Comparison of ENCODE assay signal across 3 cellular contexts in the genomic region with DNA sequence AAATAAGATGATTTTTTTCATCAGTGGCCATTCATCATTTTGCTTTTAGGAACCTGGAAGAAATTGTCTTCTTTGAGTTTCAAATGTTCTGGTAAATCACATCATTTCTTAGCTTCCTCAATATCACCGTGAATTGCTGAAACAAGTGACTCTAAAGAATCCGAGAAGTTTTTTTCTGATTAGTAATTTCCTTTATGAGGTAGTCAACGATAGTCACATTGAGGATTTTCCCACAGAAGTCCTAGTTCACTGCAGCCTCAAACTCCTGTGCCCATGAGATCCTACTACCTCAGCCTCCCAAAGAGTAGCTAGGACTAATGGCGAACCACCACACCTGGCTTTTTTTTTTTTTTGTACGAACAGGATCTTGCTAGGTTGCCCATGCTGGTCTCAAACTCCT.
TF ChIP-seq lines count a peak whose summit lies in the region.

No MANE protein-coding gene starts in this region.

TF ChIP-seq in SK-N-SH, 30 proteins besides CTCF, POLR2A, EP300 and RAD21 (continued from another document):
- TF ChIP-seq, protein P1, sequence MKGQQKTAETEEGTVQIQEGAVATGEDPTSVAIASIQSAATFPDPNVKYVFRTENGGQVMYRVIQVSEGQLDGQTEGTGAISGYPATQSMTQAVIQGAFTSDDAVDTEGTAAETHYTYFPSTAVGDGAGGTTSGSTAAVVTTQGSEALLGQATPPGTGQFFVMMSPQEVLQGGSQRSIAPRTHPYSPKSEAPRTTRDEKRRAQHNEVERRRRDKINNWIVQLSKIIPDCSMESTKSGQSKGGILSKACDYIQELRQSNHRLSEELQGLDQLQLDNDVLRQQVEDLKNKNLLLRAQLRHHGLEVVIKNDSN (IDR thresholded peaks at IDR 0.05; ENCODE audit: borderline replicate concordance, low read depth) = no peak
- TF ChIP-seq YY1 (IDR thresholded peaks at IDR 0.05; ENCODE audit: low read depth) (no peak), MAX (IDR thresholded peaks at IDR 0.05; ENCODE audit: low read depth) (no peak)

TF ChIP-seq in SK-N-SH treated with all-trans-retinoic acid at 6 μM for 48 hours, 23 proteins besides CTCF, POLR2A, EP300 and RAD21 (continued from another document):
- TF ChIP-seq ZFP3 (CRISPR knock-in tag; IDR thresholded peaks at IDR 0.05) = no peak
- TF ChIP-seq, protein P2, sequence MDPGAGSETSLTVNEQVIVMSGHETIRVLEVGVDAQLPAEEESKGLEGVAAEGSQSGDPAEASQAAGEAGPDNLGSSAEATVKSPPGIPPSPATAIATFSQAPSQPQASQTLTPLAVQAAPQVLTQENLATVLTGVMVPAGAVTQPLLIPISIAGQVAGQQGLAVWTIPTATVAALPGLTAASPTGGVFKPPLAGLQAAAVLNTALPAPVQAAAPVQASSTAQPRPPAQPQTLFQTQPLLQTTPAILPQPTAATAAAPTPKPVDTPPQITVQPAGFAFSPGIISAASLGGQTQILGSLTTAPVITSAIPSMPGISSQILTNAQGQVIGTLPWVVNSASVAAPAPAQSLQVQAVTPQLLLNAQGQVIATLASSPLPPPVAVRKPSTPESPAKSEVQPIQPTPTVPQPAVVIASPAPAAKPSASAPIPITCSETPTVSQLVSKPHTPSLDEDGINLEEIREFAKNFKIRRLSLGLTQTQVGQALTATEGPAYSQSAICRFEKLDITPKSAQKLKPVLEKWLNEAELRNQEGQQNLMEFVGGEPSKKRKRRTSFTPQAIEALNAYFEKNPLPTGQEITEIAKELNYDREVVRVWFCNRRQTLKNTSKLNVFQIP (CRISPR knock-in tag; IDR thresholded peaks at IDR 0.05; ENCODE audit: borderline replicate concordance, low read depth) = no peak
- TF ChIP-seq ZFP30 (CRISPR knock-in tag; IDR thresholded peaks at IDR 0.05) = no peak
- no peak for TF ChIP-seq ZNF8 (CRISPR knock-in tag; IDR thresholded peaks at IDR 0.05)

TF ChIP-seq in GM23338, 12 proteins besides CTCF, POLR2A, EP300 and RAD21 (continued from another document):
- no peak for TF ChIP-seq CREB1 (CRISPR knock-in tag; IDR thresholded peaks at IDR 0.05; ENCODE audit: low read depth)
- TF ChIP-seq, protein P3, sequence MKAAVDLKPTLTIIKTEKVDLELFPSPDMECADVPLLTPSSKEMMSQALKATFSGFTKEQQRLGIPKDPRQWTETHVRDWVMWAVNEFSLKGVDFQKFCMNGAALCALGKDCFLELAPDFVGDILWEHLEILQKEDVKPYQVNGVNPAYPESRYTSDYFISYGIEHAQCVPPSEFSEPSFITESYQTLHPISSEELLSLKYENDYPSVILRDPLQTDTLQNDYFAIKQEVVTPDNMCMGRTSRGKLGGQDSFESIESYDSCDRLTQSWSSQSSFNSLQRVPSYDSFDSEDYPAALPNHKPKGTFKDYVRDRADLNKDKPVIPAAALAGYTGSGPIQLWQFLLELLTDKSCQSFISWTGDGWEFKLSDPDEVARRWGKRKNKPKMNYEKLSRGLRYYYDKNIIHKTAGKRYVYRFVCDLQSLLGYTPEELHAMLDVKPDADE (IDR thresholded peaks at IDR 0.05) = no peak
- TF ChIP-seq ZNF331 (CRISPR knock-in tag; IDR thresholded peaks at IDR 0.05; ENCODE audit: low read depth) = no peak
- TF ChIP-seq, protein P4, sequence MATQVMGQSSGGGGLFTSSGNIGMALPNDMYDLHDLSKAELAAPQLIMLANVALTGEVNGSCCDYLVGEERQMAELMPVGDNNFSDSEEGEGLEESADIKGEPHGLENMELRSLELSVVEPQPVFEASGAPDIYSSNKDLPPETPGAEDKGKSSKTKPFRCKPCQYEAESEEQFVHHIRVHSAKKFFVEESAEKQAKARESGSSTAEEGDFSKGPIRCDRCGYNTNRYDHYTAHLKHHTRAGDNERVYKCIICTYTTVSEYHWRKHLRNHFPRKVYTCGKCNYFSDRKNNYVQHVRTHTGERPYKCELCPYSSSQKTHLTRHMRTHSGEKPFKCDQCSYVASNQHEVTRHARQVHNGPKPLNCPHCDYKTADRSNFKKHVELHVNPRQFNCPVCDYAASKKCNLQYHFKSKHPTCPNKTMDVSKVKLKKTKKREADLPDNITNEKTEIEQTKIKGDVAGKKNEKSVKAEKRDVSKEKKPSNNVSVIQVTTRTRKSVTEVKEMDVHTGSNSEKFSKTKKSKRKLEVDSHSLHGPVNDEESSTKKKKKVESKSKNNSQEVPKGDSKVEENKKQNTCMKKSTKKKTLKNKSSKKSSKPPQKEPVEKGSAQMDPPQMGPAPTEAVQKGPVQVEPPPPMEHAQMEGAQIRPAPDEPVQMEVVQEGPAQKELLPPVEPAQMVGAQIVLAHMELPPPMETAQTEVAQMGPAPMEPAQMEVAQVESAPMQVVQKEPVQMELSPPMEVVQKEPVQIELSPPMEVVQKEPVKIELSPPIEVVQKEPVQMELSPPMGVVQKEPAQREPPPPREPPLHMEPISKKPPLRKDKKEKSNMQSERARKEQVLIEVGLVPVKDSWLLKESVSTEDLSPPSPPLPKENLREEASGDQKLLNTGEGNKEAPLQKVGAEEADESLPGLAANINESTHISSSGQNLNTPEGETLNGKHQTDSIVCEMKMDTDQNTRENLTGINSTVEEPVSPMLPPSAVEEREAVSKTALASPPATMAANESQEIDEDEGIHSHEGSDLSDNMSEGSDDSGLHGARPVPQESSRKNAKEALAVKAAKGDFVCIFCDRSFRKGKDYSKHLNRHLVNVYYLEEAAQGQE (IDR thresholded peaks at IDR 0.05; ENCODE audit: unreplicated experiment) = no peak
- no peak for TF ChIP-seq ZNF114 (CRISPR knock-in tag; IDR thresholded peaks at IDR 0.05)
- no peak for TF ChIP-seq EZH2 (IDR thresholded peaks at IDR 0.05; ENCODE audit: low read depth, unreplicated experiment)
- no peak for TF ChIP-seq ZNF462 (CRISPR knock-in tag; IDR thresholded peaks at IDR 0.05)
